In the genomic region with DNA sequence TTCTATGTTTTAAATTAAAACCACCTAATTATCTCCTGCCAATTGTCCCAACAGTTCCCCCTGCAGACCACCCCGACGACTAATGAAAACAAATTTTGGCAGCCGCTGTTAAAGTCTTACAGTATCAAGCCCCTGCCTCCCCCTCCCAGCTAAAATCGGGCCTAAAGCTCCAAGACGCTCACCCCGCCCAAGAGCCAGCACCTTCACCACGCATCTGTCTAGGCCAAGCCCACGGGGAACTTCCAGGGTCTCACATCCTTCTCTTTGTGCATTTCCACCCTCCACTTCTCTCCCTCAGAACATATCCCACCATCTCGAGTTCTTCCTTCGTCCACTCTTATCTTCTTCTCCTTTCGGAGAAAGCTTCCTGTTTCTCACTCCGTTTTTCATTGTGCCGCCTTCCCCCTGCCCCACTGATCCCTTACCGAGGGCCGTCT, we compare ENCODE assay signal across 1 cellular context.
TF ChIP-seq lines count a peak whose summit lies in the region.

No MANE protein-coding gene starts in this region.

TF ChIP-seq in K562, 482 proteins besides CTCF, POLR2A, EP300 and RAD21 (continued from another document and continues in another):
- TF ChIP-seq, protein P1, sequence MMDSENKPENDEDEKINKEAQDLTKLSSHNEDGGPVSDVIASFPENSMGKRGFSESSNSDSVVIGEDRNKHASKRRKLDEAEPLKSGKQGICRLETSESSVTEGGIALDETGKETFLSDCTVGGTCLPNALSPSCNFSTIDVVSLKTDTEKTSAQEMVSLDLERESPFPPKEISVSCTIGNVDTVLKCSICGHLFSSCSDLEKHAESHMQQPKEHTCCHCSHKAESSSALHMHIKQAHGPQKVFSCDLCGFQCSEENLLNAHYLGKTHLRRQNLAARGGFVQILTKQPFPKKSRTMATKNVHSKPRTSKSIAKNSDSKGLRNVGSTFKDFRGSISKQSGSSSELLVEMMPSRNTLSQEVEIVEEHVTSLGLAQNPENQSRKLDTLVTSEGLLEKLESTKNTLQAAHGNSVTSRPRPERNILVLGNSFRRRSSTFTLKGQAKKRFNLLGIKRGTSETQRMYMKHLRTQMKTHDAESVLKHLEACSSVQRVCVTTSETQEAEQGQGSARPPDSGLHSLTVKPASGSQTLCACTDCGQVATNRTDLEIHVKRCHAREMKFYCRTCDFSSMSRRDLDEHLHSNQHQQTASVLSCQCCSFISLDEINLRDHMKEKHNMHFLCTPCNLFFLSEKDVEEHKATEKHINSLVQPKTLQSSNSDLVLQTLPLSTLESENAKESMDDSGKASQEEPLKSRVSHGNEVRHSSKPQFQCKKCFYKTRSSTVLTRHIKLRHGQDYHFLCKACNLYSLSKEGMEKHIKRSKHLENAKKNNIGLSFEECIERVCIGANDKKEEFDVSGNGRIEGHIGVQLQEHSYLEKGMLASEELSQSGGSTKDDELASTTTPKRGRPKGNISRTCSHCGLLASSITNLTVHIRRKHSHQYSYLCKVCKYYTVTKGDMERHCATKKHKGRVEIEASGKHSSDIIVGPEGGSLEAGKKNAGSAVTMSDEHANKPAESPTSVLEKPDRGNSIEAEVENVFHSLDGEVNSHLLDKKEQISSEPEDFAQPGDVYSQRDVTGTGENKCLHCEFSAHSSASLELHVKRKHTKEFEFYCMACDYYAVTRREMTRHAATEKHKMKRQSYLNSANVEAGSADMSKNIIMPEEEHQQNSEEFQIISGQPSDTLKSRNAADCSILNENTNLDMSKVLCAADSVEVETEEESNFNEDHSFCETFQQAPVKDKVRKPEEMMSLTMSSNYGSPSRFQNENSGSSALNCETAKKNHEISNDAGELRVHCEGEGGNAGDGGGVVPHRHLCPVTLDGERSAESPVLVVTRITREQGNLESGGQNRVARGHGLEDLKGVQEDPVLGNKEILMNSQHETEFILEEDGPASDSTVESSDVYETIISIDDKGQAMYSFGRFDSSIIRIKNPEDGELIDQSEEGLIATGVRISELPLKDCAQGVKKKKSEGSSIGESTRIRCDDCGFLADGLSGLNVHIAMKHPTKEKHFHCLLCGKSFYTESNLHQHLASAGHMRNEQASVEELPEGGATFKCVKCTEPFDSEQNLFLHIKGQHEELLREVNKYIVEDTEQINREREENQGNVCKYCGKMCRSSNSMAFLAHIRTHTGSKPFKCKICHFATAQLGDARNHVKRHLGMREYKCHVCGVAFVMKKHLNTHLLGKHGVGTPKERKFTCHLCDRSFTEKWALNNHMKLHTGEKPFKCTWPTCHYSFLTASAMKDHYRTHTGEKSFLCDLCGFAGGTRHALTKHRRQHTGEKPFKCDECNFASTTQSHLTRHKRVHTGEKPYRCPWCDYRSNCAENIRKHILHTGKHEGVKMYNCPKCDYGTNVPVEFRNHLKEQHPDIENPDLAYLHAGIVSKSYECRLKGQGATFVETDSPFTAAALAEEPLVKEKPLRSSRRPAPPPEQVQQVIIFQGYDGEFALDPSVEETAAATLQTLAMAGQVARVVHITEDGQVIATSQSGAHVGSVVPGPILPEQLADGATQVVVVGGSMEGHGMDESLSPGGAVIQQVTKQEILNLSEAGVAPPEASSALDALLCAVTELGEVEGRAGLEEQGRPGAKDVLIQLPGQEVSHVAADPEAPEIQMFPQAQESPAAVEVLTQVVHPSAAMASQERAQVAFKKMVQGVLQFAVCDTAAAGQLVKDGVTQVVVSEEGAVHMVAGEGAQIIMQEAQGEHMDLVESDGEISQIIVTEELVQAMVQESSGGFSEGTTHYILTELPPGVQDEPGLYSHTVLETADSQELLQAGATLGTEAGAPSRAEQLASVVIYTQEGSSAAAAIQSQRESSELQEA (IDR thresholded peaks at IDR 0.05; ENCODE audit: low read depth), result 0 out of 2 replicates have a peak, but pooled peaks have one; percentile 22
- TF ChIP-seq, protein P2, sequence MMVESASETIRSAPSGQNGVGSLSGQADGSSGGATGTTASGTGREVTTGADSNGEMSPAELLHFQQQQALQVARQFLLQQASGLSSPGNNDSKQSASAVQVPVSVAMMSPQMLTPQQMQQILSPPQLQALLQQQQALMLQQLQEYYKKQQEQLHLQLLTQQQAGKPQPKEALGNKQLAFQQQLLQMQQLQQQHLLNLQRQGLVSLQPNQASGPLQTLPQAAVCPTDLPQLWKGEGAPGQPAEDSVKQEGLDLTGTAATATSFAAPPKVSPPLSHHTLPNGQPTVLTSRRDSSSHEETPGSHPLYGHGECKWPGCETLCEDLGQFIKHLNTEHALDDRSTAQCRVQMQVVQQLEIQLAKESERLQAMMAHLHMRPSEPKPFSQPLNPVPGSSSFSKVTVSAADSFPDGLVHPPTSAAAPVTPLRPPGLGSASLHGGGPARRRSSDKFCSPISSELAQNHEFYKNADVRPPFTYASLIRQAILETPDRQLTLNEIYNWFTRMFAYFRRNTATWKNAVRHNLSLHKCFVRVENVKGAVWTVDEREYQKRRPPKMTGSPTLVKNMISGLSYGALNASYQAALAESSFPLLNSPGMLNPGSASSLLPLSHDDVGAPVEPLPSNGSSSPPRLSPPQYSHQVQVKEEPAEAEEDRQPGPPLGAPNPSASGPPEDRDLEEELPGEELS (CRISPR knock-in tag; IDR thresholded peaks at IDR 0.05; ENCODE audit: borderline replicate concordance), result 0 out of 2 replicates have a peak, but pooled peaks have one; percentile 70
- TF ChIP-seq OTX1 (CRISPR knock-in tag; IDR thresholded peaks at IDR 0.05) (peak; percentile 89; the same call in 1 of the 2 replicates), ETV1 (tag; conservative IDR thresholded peaks at IDR 0.05; ENCODE audit: low read depth) (peak; percentile 53; the same call in 1 of the 2 replicates), LARP7 (IDR thresholded peaks at IDR 0.05) (peak; percentile 97; the same call in 1 of the 2 replicates), ARHGAP35 (IDR thresholded peaks at IDR 0.05; ENCODE audit: partially characterized antibody) (peak; percentile 57), SMARCA5 (IDR thresholded peaks at IDR 0.05) (0 out of 2 replicates have a peak, but pooled peaks have one; percentile 35), ZNF212 (CRISPR knock-in tag; IDR thresholded peaks at IDR 0.05) (0 out of 2 replicates have a peak, but pooled peaks have one; percentile 77), TRIM24 (IDR thresholded peaks at IDR 0.05) (peak in 1 of 2 experiments; percentile 35; a peak in 1 of 4 replicates), SAP30 (IDR thresholded peaks at IDR 0.05; ENCODE audit: borderline replicate concordance, insufficient read depth, low read depth, low read length, poor library complexity, severe bottlenecking) (peak; percentile 80), NR1H2 (CRISPR knock-in tag; IDR thresholded peaks at IDR 0.05) (no peak), TAF7 (tag; IDR thresholded peaks at IDR 0.05) (0 out of 2 replicates have a peak, but pooled peaks have one; percentile 77), MYC (IDR thresholded peaks at IDR 0.05; ENCODE audit: low read depth, low read length) (no peak), MYC (CRISPR knock-in tag; IDR thresholded peaks at IDR 0.05; ENCODE audit: borderline replicate concordance, low read depth) (peak; percentile 78; the same call in 1 of the 2 replicates), ZNF444 (CRISPR knock-in tag; IDR thresholded peaks at IDR 0.05) (peak; percentile 63; the same call in 1 of the 2 replicates), ELF1 (tag; IDR thresholded peaks at IDR 0.05) (0 out of 2 replicates have a peak, but pooled peaks have one; percentile 19)
- TF ChIP-seq, protein P3, sequence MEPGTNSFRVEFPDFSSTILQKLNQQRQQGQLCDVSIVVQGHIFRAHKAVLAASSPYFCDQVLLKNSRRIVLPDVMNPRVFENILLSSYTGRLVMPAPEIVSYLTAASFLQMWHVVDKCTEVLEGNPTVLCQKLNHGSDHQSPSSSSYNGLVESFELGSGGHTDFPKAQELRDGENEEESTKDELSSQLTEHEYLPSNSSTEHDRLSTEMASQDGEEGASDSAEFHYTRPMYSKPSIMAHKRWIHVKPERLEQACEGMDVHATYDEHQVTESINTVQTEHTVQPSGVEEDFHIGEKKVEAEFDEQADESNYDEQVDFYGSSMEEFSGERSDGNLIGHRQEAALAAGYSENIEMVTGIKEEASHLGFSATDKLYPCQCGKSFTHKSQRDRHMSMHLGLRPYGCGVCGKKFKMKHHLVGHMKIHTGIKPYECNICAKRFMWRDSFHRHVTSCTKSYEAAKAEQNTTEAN (CRISPR knock-in tag; IDR thresholded peaks at IDR 0.05), result peak; percentile 37; the same call in 1 of the 2 replicates
- TF ChIP-seq, protein P4, sequence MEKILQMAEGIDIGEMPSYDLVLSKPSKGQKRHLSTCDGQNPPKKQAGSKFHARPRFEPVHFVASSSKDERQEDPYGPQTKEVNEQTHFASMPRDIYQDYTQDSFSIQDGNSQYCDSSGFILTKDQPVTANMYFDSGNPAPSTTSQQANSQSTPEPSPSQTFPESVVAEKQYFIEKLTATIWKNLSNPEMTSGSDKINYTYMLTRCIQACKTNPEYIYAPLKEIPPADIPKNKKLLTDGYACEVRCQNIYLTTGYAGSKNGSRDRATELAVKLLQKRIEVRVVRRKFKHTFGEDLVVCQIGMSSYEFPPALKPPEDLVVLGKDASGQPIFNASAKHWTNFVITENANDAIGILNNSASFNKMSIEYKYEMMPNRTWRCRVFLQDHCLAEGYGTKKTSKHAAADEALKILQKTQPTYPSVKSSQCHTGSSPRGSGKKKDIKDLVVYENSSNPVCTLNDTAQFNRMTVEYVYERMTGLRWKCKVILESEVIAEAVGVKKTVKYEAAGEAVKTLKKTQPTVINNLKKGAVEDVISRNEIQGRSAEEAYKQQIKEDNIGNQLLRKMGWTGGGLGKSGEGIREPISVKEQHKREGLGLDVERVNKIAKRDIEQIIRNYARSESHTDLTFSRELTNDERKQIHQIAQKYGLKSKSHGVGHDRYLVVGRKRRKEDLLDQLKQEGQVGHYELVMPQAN (IDR thresholded peaks at IDR 0.05; ENCODE audit: borderline replicate concordance), result peak; percentile 93
- TF ChIP-seq, protein P5, sequence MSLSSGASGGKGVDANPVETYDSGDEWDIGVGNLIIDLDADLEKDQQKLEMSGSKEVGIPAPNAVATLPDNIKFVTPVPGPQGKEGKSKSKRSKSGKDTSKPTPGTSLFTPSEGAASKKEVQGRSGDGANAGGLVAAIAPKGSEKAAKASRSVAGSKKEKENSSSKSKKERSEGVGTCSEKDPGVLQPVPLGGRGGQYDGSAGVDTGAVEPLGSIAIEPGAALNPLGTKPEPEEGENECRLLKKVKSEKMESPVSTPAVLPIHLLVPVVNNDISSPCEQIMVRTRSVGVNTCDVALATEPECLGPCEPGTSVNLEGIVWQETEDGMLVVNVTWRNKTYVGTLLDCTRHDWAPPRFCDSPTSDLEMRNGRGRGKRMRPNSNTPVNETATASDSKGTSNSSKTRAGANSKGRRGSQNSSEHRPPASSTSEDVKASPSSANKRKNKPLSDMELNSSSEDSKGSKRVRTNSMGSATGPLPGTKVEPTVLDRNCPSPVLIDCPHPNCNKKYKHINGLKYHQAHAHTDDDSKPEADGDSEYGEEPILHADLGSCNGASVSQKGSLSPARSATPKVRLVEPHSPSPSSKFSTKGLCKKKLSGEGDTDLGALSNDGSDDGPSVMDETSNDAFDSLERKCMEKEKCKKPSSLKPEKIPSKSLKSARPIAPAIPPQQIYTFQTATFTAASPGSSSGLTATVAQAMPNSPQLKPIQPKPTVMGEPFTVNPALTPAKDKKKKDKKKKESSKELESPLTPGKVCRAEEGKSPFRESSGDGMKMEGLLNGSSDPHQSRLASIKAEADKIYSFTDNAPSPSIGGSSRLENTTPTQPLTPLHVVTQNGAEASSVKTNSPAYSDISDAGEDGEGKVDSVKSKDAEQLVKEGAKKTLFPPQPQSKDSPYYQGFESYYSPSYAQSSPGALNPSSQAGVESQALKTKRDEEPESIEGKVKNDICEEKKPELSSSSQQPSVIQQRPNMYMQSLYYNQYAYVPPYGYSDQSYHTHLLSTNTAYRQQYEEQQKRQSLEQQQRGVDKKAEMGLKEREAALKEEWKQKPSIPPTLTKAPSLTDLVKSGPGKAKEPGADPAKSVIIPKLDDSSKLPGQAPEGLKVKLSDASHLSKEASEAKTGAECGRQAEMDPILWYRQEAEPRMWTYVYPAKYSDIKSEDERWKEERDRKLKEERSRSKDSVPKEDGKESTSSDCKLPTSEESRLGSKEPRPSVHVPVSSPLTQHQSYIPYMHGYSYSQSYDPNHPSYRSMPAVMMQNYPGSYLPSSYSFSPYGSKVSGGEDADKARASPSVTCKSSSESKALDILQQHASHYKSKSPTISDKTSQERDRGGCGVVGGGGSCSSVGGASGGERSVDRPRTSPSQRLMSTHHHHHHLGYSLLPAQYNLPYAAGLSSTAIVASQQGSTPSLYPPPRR (CRISPR knock-in tag; IDR thresholded peaks at IDR 0.05; ENCODE audit: borderline replicate concordance), result 0 out of 2 replicates have a peak, but pooled peaks have one; percentile 26
